In the genomic region with DNA sequence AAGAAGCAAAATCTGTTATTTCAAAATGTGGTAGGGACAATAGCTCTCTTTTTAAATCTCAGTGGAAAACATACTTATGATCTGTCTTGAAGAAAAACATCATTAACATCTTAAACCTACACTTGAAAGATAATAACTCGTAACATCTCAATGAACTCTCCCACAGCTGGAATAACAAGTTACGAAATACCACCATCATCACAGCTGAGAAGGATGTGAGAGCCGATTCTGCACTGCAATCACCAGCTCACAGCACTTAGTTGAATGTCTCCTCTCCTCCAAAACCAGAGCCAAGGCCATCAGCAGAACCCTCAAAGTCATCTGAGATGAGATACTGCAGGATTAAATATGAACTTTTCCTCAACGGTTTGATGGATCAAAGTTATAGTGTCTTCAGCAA, we compare ENCODE assay signal across 20 cellular contexts.
DNase-seq lines count a peak whose midpoint lies in the region; ATAC-seq and TF ChIP-seq lines count a peak whose summit lies in the region.
"Had no signal": no experiment of that assay in that cellular context is flagged by ENCODE, and none has a peak within 500 bp of the region (broad histone marks: within the 10 kb centered on the region; RNA-seq: fewer than 3 reads in every experiment).

No MANE protein-coding gene starts in this region.

- no peak for TF ChIP-seq CTCF in choroid plexus epithelial cell (conservative IDR thresholded peaks at IDR 0.05; ENCODE audit: low read depth, low read length)

- peak; percentile 33 for ATAC-seq in left lobe of liver
- no peak for ATAC-seq in GM21526 (IDR thresholded peaks at IDR 0.05; ENCODE audit: low FRiP score, unreplicated experiment)
- ATAC-seq: HCT116, K562 had no signal

- no peak overlapping the region for H3K9ac ChIP-seq in subcutaneous abdominal adipose tissue (ENCODE audit: low read length in 5 of 5)

- no peaks in the 10 kb centered on the region for H3K27me3 ChIP-seq in subcutaneous abdominal adipose tissue (ENCODE audit: control insufficient read depth in 5 of 5, insufficient read depth in 4 of 5, low read length in 5 of 5)
- H3K27me3 ChIP-seq: SJCRH30 had no signal

- H3K9me3 ChIP-seq in subcutaneous abdominal adipose tissue (ENCODE audit: control insufficient read depth in 5 of 5, low read length in 5 of 5), result no peaks in the 10 kb centered on the region
- H3K9me3 ChIP-seq: SJCRH30 had no signal

- H3K27ac ChIP-seq in subcutaneous abdominal adipose tissue (ENCODE audit: low read depth, low read length), result peak overlapping the region; percentile 25
- H3K27ac ChIP-seq: 22Rv1, C4-2B, SJCRH30 had no signal

- DNase-seq in NCI-H510A treated with DMSO at 0.1 percent for 48 hours (lab: John Stamatoyannopoulos, UW) (peak; percentile 2), NCI-H510A (lab: John Stamatoyannopoulos, UW) (no peak), choroid plexus epithelial cell (ENCODE audit: low read depth) (peak; percentile 76), left lobe of liver (ENCODE audit: low spot score) (no peak), NCI-H1436 treated with DMSO at 0.1 percent for 48 hours (lab: John Stamatoyannopoulos, UW) (no peak), NCI-H345 (lab: John Stamatoyannopoulos, UW) (no peak)
- DNase-seq: AML-193, GDM1, GOT3, NCI-H1417, NCI-H187 treated with DMSO at 0.1 percent for 48 hours, NCI-H2227 treated with DMSO at 0.1 percent for 48 hours, NCI-H526, SJCRH30 had no signal

- H3K4me3 ChIP-seq in choroid plexus epithelial cell (ENCODE audit: low read depth, low read length) (no peak overlapping the region), subcutaneous abdominal adipose tissue (ENCODE audit: low read depth in 1 of 5, low read length in 5 of 5) (no peak overlapping the region)
- H3K4me3 ChIP-seq: K562, SJCRH30 had no signal

- peaks cover 0 to 11% (median 5%) of the 10 kb centered on the region in 5 donors for H3K4me1 ChIP-seq in subcutaneous abdominal adipose tissue (ENCODE audit: control insufficient read depth in 5 of 5, insufficient read depth in 5 of 5, low read length in 5 of 5)
- H3K4me1 ChIP-seq: SJCRH30 had no signal

- peaks cover 17 to 48% (median 38%) of the 10 kb centered on the region in 5 donors for H3K36me3 ChIP-seq in subcutaneous abdominal adipose tissue (ENCODE audit: control insufficient read depth in 5 of 5, insufficient read depth in 5 of 5, low read length in 5 of 5)
- H3K36me3 ChIP-seq: SJCRH30 had no signal

Comparison
In these comparisons a context has a peak if more than half of its experiments do, and no peak if none do; other contexts are left out.
1. DNase-seq: peak in NCI-H510A treated with DMSO at 0.1 percent for 48 hours (single experiment) and choroid plexus epithelial cell (single experiment); none in NCI-H510A (single experiment), left lobe of liver (single experiment), NCI-H1436 treated with DMSO at 0.1 percent for 48 hours (single experiment) and NCI-H345 (single experiment).